In the genomic region with DNA sequence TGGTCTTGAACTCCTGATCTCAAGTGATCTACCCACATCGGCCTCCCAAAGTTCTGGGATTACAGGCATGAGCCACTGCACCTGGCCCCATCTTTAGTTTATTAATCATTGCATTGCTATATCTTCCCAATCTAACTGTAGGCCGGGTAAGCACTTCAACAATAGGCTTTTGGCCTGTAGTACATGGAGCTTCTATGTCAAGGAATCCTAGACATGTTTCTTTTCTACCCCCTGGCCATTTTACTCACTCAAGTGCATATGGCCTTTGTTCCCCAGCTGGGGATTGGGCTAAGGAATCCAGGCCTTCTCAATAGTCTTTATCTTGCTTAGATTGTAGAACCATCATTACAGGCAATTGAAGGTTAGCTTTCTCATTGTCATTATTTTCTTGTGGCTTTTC, we compare ENCODE assay signal across 33 cellular contexts.
"Had no signal": no experiment of that assay in that cellular context is flagged by ENCODE, and none has a peak within 500 bp of the region (broad histone marks: within the 10 kb centered on the region; RNA-seq: fewer than 3 reads in every experiment).

No MANE protein-coding gene starts in this region.

- H3K9me3 ChIP-seq: MG63 had no signal

- DNase-seq: Karpas-422, Kasumi-1, MG63, MM.1S, NCI-H1048, NCI-H1092, NCI-H1092 treated with DMSO at 0.1 percent for 48 hours, NCI-H1105, NCI-H1105 treated with DMSO at 0.1 percent for 48 hours, NCI-H1417, NCI-H1417 treated with DMSO at 0.1 percent for 48 hours, NCI-H1436, NCI-H1436 treated with DMSO at 0.1 percent for 48 hours, NCI-H146, NCI-H1694, NCI-H1694 treated with DMSO at 0.1 percent for 48 hours, NCI-H187, NCI-H187 treated with DMSO at 0.1 percent for 48 hours, NCI-H1930, NCI-H2029, NCI-H2029 treated with DMSO at 0.1 percent for 48 hours, NCI-H2081, NCI-H2081 treated with DMSO at 0.1 percent for 48 hours, NCI-H2107, NCI-H2171, NCI-H2171 treated with DMSO at 0.1 percent for 48 hours, NCI-H2227 treated with DMSO at 0.1 percent for 48 hours, NCI-H226, NCI-H345, NCI-H446, NCI-H446 treated with DMSO at 0.1 percent for 48 hours, NCI-H510A had no signal

- H3K27ac ChIP-seq: KMS-11 had no signal

- H3K9ac ChIP-seq: KMS-11 had no signal

- H3K27me3 ChIP-seq: MG63 had no signal

- H3K4me3 ChIP-seq: MG63 had no signal

- H3K4me2 ChIP-seq: KMS-11 had no signal

- H3K36me3 ChIP-seq: MG63 had no signal
